Comparison of ENCODE assay signal across 26 cellular contexts in genomic region chr12:112167728-112168525, GRCh38. TPM values are rescaled to one million over a fixed set of nuclear protein-coding genes. Genes with fewer than 3 reads are reported as not detected.
DNase-seq lines count a peak whose midpoint lies in the region; ATAC-seq and TF ChIP-seq lines count a peak whose summit lies in the region.
"Had no signal": no experiment of that assay in that cellular context is flagged by ENCODE, and none has a peak within 500 bp of the region (broad histone marks: within the 10 kb centered on the region; RNA-seq: fewer than 3 reads in every experiment).

No MANE protein-coding gene starts in this region.

- no peak for DNase-seq in activated naive CD4-positive, alpha-beta T cell treated with anti-CD3 and anti-CD28 coated beads, Interleukin-2, amount 50 U/mL, for 72 hours (ENCODE audit: low spot score in 2 of 2)
- no peak for DNase-seq in activated naive CD4-positive, alpha-beta T cell (lab: John Stamatoyannopoulos, UW)
- DNase-seq in NCI-H510A treated with DMSO at 0.1 percent for 48 hours (lab: John Stamatoyannopoulos, UW) (peak; percentile 15), mesenchymal stem cell (no peak), brain microvascular endothelial cell (no peak), putamen (ENCODE audit: low spot score) (no peak), NCI-H1048 (lab: John Stamatoyannopoulos, UW) (no peak)
- no peak for DNase-seq in stimulated activated naive B cell treated with anti-CD40 and anti-IgM and Interleukin-4, amounts not matched to agents 10 μg/mL and 1 μg/mL and 100 μg/mL, for 72 hours
- DNase-seq: activated CD4-positive, alpha-beta T cell treated with anti-CD3 and anti-CD28 coated beads, Interleukin-2, amount 10 ng/mL, durations not matched to agents 24 days and 14 days; activated naive CD8-positive, alpha-beta T cell treated with anti-CD3 and anti-CD28 coated beads for 36 hours; activated T-cell treated with anti-CD3 and anti-CD28 coated beads, Interleukin-2, amount 50 U/mL, for 72 hours; BE2C; central memory CD4-positive, alpha-beta T cell; DMS79; GM23248; lower lobe of right lung; MV-4-11; NCI-H1930; psoas muscle; stimulated activated CD4-positive, alpha-beta T cell treated with anti-CD3 and anti-CD28 coated beads, Interleukin-1b, Interleukin-23, amount 100 ng/mL, for 48 hours; testis had no signal

- no peaks in the 10 kb centered on the region for H3K27me3 Mint-ChIP-seq in stimulated activated naive B cell treated with anti-CD40 and anti-IgM and Interleukin-4, amounts not matched to agents 10 μg/mL and 1 μg/mL and 100 μg/mL, for 72 hours
- H3K27me3 Mint-ChIP-seq: activated CD4-positive, alpha-beta T cell treated with anti-CD3 and anti-CD28 coated beads, Interleukin-2, amount 10 ng/mL, durations not matched to agents 24 days and 14 days; activated naive CD8-positive, alpha-beta T cell treated with anti-CD3 and anti-CD28 coated beads for 36 hours had no signal

- H3K4me1 Mint-ChIP-seq in stimulated activated naive B cell treated with anti-CD40 and anti-IgM and Interleukin-4, amounts not matched to agents 10 μg/mL and 1 μg/mL and 100 μg/mL, for 72 hours: peaks cover 10% of the 10 kb centered on the region in 2 donors
- H3K4me1 Mint-ChIP-seq: neural crest cell had no signal

- H2AK5ac ChIP-seq in mesenchymal stem cell (ENCODE audit: low read length, severe bottlenecking): no peak overlapping the region

- H2AFZ ChIP-seq in mesenchymal stem cell (ENCODE audit: low read depth, low read length): no peak overlapping the region
- H2AFZ ChIP-seq: GM23248 had no signal

- H2BK120ac ChIP-seq in mesenchymal stem cell (ENCODE audit: low read depth, low read length): no peak overlapping the region

- H3K79me1 ChIP-seq in mesenchymal stem cell (replicated peaks; ENCODE audit: low read length, poor library complexity, severe bottlenecking): no peaks in the 10 kb centered on the region

- no peaks in the 10 kb centered on the region for H3K9me3 Mint-ChIP-seq in activated naive CD4-positive, alpha-beta T cell treated with anti-CD3 and anti-CD28 coated beads, Interleukin-2, amount 50 U/mL, for 72 hours
- no peaks in the 10 kb centered on the region for H3K9me3 Mint-ChIP-seq in stimulated activated naive B cell treated with anti-CD40 and anti-IgM and Interleukin-4, amounts not matched to agents 10 μg/mL and 1 μg/mL and 100 μg/mL, for 72 hours
- H3K9me3 Mint-ChIP-seq: activated CD4-positive, alpha-beta T cell treated with anti-CD3 and anti-CD28 coated beads, Interleukin-2, amount 10 ng/mL, durations not matched to agents 24 days and 14 days; activated naive CD8-positive, alpha-beta T cell treated with anti-CD3 and anti-CD28 coated beads for 36 hours; activated T-cell treated with anti-CD3 and anti-CD28 coated beads, Interleukin-2, amount 50 U/mL, for 72 hours; neural crest cell; T-helper 1 cell treated with Interleukin-12 subunit alpha and Interleukin-12 subunit beta and Interleukin-4 antibody, amounts not matched to agents 30 μg/mL and 1 μg/mL, for 36 hours had no signal

- no peaks in the 10 kb centered on the region for H3K9me3 ChIP-seq in mesenchymal stem cell (ENCODE audit: control insufficient read depth, low read length)
- H3K9me3 ChIP-seq: ascending aorta, BE2C, lower lobe of right lung, psoas muscle, testis had no signal

- H3K36me3 ChIP-seq in mesenchymal stem cell (ENCODE audit: control insufficient read depth in 1 of 2, insufficient read depth in 2 of 2, low read depth in 1 of 2, low read length in 2 of 2): peaks cover 30 to 83% of the 10 kb centered on the region in 2 experiments
- H3K36me3 ChIP-seq in brain microvascular endothelial cell (replicated peaks): peaks cover 10% of the 10 kb centered on the region

- no peak overlapping the region for H3K27ac ChIP-seq in mesenchymal stem cell (ENCODE audit: low read length, poor library complexity, severe bottlenecking)
- H3K27ac ChIP-seq in brain microvascular endothelial cell: no peak overlapping the region
- H3K27ac ChIP-seq: ascending aorta, GM23248, lower lobe of right lung, psoas muscle, skin epidermis, testis had no signal

- no peak for ATAC-seq in activated naive CD4-positive, alpha-beta T cell treated with anti-CD3 and anti-CD28 coated beads, Interleukin-2, amount 50 U/mL, for 72 hours
- ATAC-seq in stimulated activated naive B cell treated with anti-CD40 and anti-IgM and Interleukin-4, amounts not matched to agents 10 μg/mL and 1 μg/mL and 100 μg/mL, for 72 hours (replicated peaks): no peak
- ATAC-seq: activated T-cell treated with anti-CD3 and anti-CD28 coated beads, Interleukin-2, amount 50 U/mL, for 72 hours; lower lobe of right lung; psoas muscle had no signal

- H4K91ac ChIP-seq in mesenchymal stem cell (ENCODE audit: low read length): no peak overlapping the region

- H3K14ac ChIP-seq in mesenchymal stem cell (ENCODE audit: low read length in 2 of 2): no peak overlapping the region

- H3K36me3 Mint-ChIP-seq in activated naive CD4-positive, alpha-beta T cell treated with anti-CD3 and anti-CD28 coated beads, Interleukin-2, amount 50 U/mL, for 72 hours: no peaks in the 10 kb centered on the region
- peaks cover 32 to 52% of the 10 kb centered on the region in 2 donors for H3K36me3 Mint-ChIP-seq in stimulated activated naive B cell treated with anti-CD40 and anti-IgM and Interleukin-4, amounts not matched to agents 10 μg/mL and 1 μg/mL and 100 μg/mL, for 72 hours

- H3K18ac ChIP-seq in mesenchymal stem cell (ENCODE audit: low read depth in 1 of 2, low read length in 2 of 2): no peak overlapping the region

- no peak overlapping the region for H3K4ac ChIP-seq in mesenchymal stem cell (ENCODE audit: low read depth in 1 of 2, low read length in 2 of 2)

- H3K23ac ChIP-seq in mesenchymal stem cell (ENCODE audit: low read length in 2 of 2): no peak overlapping the region

- whole genome bisulfite sequencing in mesenchymal stem cell: 95% methylated on average over 32 of the region's 32 CpGs

- no peak overlapping the region for H3K9ac ChIP-seq in mesenchymal stem cell (ENCODE audit: low read length)
- H3K9ac ChIP-seq: GM23248 had no signal

- no peak overlapping the region for H2BK15ac ChIP-seq in mesenchymal stem cell (ENCODE audit: low read depth, poor library complexity, severe bottlenecking)

- H3K4me3 ChIP-seq in mesenchymal stem cell (ENCODE audit: insufficient read depth in 1 of 2, low read depth in 1 of 2, low read length in 2 of 2) (no peak overlapping the region), brain microvascular endothelial cell (ENCODE audit: low read depth, low read length) (no peak overlapping the region)
- H3K4me3 ChIP-seq: ascending aorta, dorsolateral prefrontal cortex, GM23248, lower lobe of right lung, psoas muscle, skin epidermis, testis had no signal

- H3K27me3 ChIP-seq in mesenchymal stem cell (ENCODE audit: control insufficient read depth in 1 of 2, insufficient read depth in 1 of 2, low read length in 2 of 2) (no peaks in the 10 kb centered on the region), brain microvascular endothelial cell (replicated peaks) (no peaks in the 10 kb centered on the region)
- H3K27me3 ChIP-seq: ascending aorta, BE2C, dorsolateral prefrontal cortex, testis had no signal

- peak overlapping the region; percentile 65 for H4K8ac ChIP-seq in mesenchymal stem cell (ENCODE audit: low read length)

- no peak for TF ChIP-seq CTCF in brain microvascular endothelial cell (IDR thresholded peaks at IDR 0.05; ENCODE audit: low read depth, low read length, missing control alignments)

- H3K27ac Mint-ChIP-seq in activated naive CD4-positive, alpha-beta T cell treated with anti-CD3 and anti-CD28 coated beads, Interleukin-2, amount 50 U/mL, for 72 hours: peak overlapping the region; percentile 63 to 82
- H3K27ac Mint-ChIP-seq in stimulated activated naive B cell treated with anti-CD40 and anti-IgM and Interleukin-4, amounts not matched to agents 10 μg/mL and 1 μg/mL and 100 μg/mL, for 72 hours: peak overlapping the region; percentile 42
- H3K27ac Mint-ChIP-seq: activated CD4-positive, alpha-beta T cell treated with anti-CD3 and anti-CD28 coated beads, Interleukin-2, amount 10 ng/mL, durations not matched to agents 24 days and 14 days; activated naive CD8-positive, alpha-beta T cell treated with anti-CD3 and anti-CD28 coated beads for 36 hours; activated T-cell treated with anti-CD3 and anti-CD28 coated beads, Interleukin-2, amount 50 U/mL, for 72 hours; T-helper 1 cell treated with Interleukin-12 subunit alpha and Interleukin-12 subunit beta and Interleukin-4 antibody, amounts not matched to agents 30 μg/mL and 1 μg/mL, for 36 hours had no signal

- H3K4me2 ChIP-seq in mesenchymal stem cell (ENCODE audit: low read length, poor library complexity, severe bottlenecking): no peak overlapping the region

- no peak overlapping the region for H3K4me3 Mint-ChIP-seq in stimulated activated naive B cell treated with anti-CD40 and anti-IgM and Interleukin-4, amounts not matched to agents 10 μg/mL and 1 μg/mL and 100 μg/mL, for 72 hours
- H3K4me3 Mint-ChIP-seq: activated CD4-positive, alpha-beta T cell treated with anti-CD3 and anti-CD28 coated beads, Interleukin-2, amount 10 ng/mL, durations not matched to agents 24 days and 14 days; activated naive CD8-positive, alpha-beta T cell treated with anti-CD3 and anti-CD28 coated beads for 36 hours; activated T-cell treated with anti-CD3 and anti-CD28 coated beads, Interleukin-2, amount 50 U/mL, for 72 hours; neural crest cell; T-helper 1 cell treated with Interleukin-12 subunit alpha and Interleukin-12 subunit beta and Interleukin-4 antibody, amounts not matched to agents 30 μg/mL and 1 μg/mL, for 36 hours had no signal

- in situ Hi-C loops in brain microvascular endothelial cell (cut with HindIII; ENCODE audit: low pct_ligation_motif_present, low sequenced_read_pairs): no loop called here

- H2BK5ac ChIP-seq in mesenchymal stem cell (ENCODE audit: low read depth, low read length, poor library complexity, severe bottlenecking): no peak overlapping the region

- no peaks in the 10 kb centered on the region for H3K4me1 ChIP-seq in mesenchymal stem cell (ENCODE audit: control insufficient read depth, insufficient read depth, low read depth, low read length)
- H3K4me1 ChIP-seq: ascending aorta, BE2C, lower lobe of right lung, psoas muscle, testis had no signal

- no peak overlapping the region for H2BK12ac ChIP-seq in mesenchymal stem cell (ENCODE audit: low read length in 2 of 2)

RNA-seq across cellular contexts. Expression of gene TRAFD1, which starts 42.6 kb away (rescaled TPM):
- 10 to 100 TPM; 59.6 to 74.3 TPM for total RNA-seq in activated naive CD4-positive, alpha-beta T cell treated with anti-CD3 and anti-CD28 coated beads, Interleukin-2, amount 50 U/mL, for 72 hours
- polyA plus RNA-seq in mesenchymal stem cell (2013, experiment 1 of 2): 26.0 TPM
- 24.7 TPM for polyA plus RNA-seq in mesenchymal stem cell (2013, experiment 2 of 2)

RNA-seq across cellular contexts. Expression of gene NAA25, which starts 59.3 kb away (rescaled TPM):
- 10 to 100 TPM; 61.2 to 63.5 TPM for total RNA-seq in activated naive CD4-positive, alpha-beta T cell treated with anti-CD3 and anti-CD28 coated beads, Interleukin-2, amount 50 U/mL, for 72 hours
- polyA plus RNA-seq in mesenchymal stem cell (2013, experiment 1 of 2): 14.3 TPM
- 18.4 TPM for polyA plus RNA-seq in mesenchymal stem cell (2013, experiment 2 of 2)
